Comparison of ENCODE assay signal across 8 cellular contexts in genomic region chr2:72745679-72746368, GRCh38.
A peak's percentile ranks its signal among the peaks of the same experiment; 100 is the strongest.
DNase-seq lines count a peak whose midpoint lies in the region; ATAC-seq, FAIRE-seq and TF ChIP-seq lines count a peak whose summit lies in the region.

No MANE protein-coding gene starts in this region.

- peak; percentile 45 for DNase-seq in DMS114 treated with DMSO at 0.1 percent for 48 hours (lab: John Stamatoyannopoulos, UW; ENCODE audit: unreplicated experiment)
- peak; percentile 77 for DNase-seq in KBM-7
- DNase-seq in OCI-M1 (lab: John Stamatoyannopoulos, UW): peak; percentile 69
- DNase-seq in endodermal cell: no peak
- peak; percentile 37 for DNase-seq in middle frontal gyrus (ENCODE audit: extremely low spot score, low spot score)
- DNase-seq in stimulated activated naive CD4-positive, alpha-beta T cell treated with Interleukin-2 at 50 U/mL for 16 hours (lab: John Stamatoyannopoulos, UW): no peak
- no peak for DNase-seq in stimulated activated effector memory CD8-positive, alpha-beta T cell treated with anti-CD3 and anti-CD28 coated beads, Interleukin-12 subunit alpha, Interleukin-12 subunit beta, amount 100 ng/mL, for 72 hours (ENCODE audit: low spot score in 2 of 2)
- DNase-seq in GM12891 (ENCODE audit: insufficient read length, low spot score): no peak

- in situ Hi-C loops in KBM-7 (cut with MboI; ENCODE audit: low pct_unique_long_range_greater_than_20kb, low sequenced_read_pairs): no loop called here

- H3K4me3 Mint-ChIP-seq in endodermal cell: no peak overlapping the region
- H3K4me3 Mint-ChIP-seq in stimulated activated effector memory CD8-positive, alpha-beta T cell treated with anti-CD3 and anti-CD28 coated beads, Interleukin-12 subunit alpha, Interleukin-12 subunit beta, amount 100 ng/mL, for 72 hours: no peak overlapping the region

- peaks cover 5% of the 10 kb centered on the region for H3K36me3 Mint-ChIP-seq in endodermal cell (ENCODE audit: low read depth)
- no peaks in the 10 kb centered on the region for H3K36me3 Mint-ChIP-seq in stimulated activated effector memory CD8-positive, alpha-beta T cell treated with anti-CD3 and anti-CD28 coated beads, Interleukin-12 subunit alpha, Interleukin-12 subunit beta, amount 100 ng/mL, for 72 hours

- H3K4me1 Mint-ChIP-seq in endodermal cell: peaks cover 13% of the 10 kb centered on the region
- H3K4me1 Mint-ChIP-seq in stimulated activated effector memory CD8-positive, alpha-beta T cell treated with anti-CD3 and anti-CD28 coated beads, Interleukin-12 subunit alpha, Interleukin-12 subunit beta, amount 100 ng/mL, for 72 hours: no peaks in the 10 kb centered on the region

- no peak for ATAC-seq in stimulated activated effector memory CD8-positive, alpha-beta T cell treated with anti-CD3 and anti-CD28 coated beads, Interleukin-12 subunit alpha, Interleukin-12 subunit beta, amount 100 ng/mL, for 72 hours

- peaks cover 15% of the 10 kb centered on the region for H3K4me1 ChIP-seq in endodermal cell (ENCODE audit: control insufficient read depth, insufficient read depth, low read length)

- peaks cover 8% of the 10 kb centered on the region for H3K36me3 ChIP-seq in endodermal cell (ENCODE audit: control insufficient read depth, insufficient read depth, low read length)

- TF ChIP-seq CTCF in endodermal cell (conservative IDR thresholded peaks at IDR 0.05): peak; percentile 91

- 30 to 35% methylated on average over 1 to 2 of the region's 2 CpGs for WGBS in endodermal cell (ENCODE audit: insufficient coverage in 1 of 2, insufficient read length in 1 of 2), 2 experiments

- H3K9ac ChIP-seq in endodermal cell (ENCODE audit: extremely low read depth, low read length, poor library complexity, severe bottlenecking): no peak overlapping the region

- peaks cover 4% of the 10 kb centered on the region for H3K9me3 ChIP-seq in endodermal cell (ENCODE audit: control insufficient read depth, low read length)

- no peak overlapping the region for H3K27ac Mint-ChIP-seq in endodermal cell
- no peak overlapping the region for H3K27ac Mint-ChIP-seq in stimulated activated effector memory CD8-positive, alpha-beta T cell treated with anti-CD3 and anti-CD28 coated beads, Interleukin-12 subunit alpha, Interleukin-12 subunit beta, amount 100 ng/mL, for 72 hours

- no peaks in the 10 kb centered on the region for H3K27me3 ChIP-seq in endodermal cell (ENCODE audit: control insufficient read depth, insufficient read depth, low read length, poor library complexity, severe bottlenecking)

- no peaks in the 10 kb centered on the region for H3K9me3 Mint-ChIP-seq in endodermal cell
- no peaks in the 10 kb centered on the region for H3K9me3 Mint-ChIP-seq in stimulated activated effector memory CD8-positive, alpha-beta T cell treated with anti-CD3 and anti-CD28 coated beads, Interleukin-12 subunit alpha, Interleukin-12 subunit beta, amount 100 ng/mL, for 72 hours

- TF ChIP-seq POLR2A in GM12891 (IDR thresholded peaks at IDR 0.05; ENCODE audit: low read depth, low read length): no peak

- no peak overlapping the region for H3K27ac ChIP-seq in endodermal cell (ENCODE audit: low read depth, low read length)

- H3K27me3 Mint-ChIP-seq in endodermal cell (ENCODE audit: insufficient read depth): no peaks in the 10 kb centered on the region

- FAIRE-seq in GM12891 (lab: Jason Lieb, UNC): no peak

- no peak overlapping the region for H3K4me3 ChIP-seq in endodermal cell (ENCODE audit: low read length)

TF ChIP-seq in GM12891, 5 proteins besides CTCF, POLR2A, EP300 and RAD21:
- no peak for TF ChIP-seq TAF1 (IDR thresholded peaks at IDR 0.05; ENCODE audit: low read depth, low read length)
- no peak for TF ChIP-seq POLR2AphosphoS5 (IDR thresholded peaks at IDR 0.05; ENCODE audit: low read depth, low read length)
- no peak for TF ChIP-seq PAX5 (IDR thresholded peaks at IDR 0.05; ENCODE audit: insufficient read depth, low read length, severe bottlenecking)
- TF ChIP-seq POU2F2 (IDR thresholded peaks at IDR 0.05; ENCODE audit: low read depth, low read length): no peak
- TF ChIP-seq SPI1 (IDR thresholded peaks at IDR 0.05; ENCODE audit: low read depth, low read length): no peak
TF ChIP-seq in GM12891: peak in this region for 0.

Comparison
In these comparisons a context has a peak if more than half of its experiments do, and no peak if none do; other contexts are left out.
1. DNase-seq: peak in DMS114 treated with DMSO at 0.1 percent for 48 hours (single experiment), KBM-7 (single experiment), OCI-M1 (single experiment) and middle frontal gyrus (single experiment); none in endodermal cell (single experiment), stimulated activated naive CD4-positive, alpha-beta T cell treated with Interleukin-2 at 50 U/mL for 16 hours (single experiment), stimulated activated effector memory CD8-positive, alpha-beta T cell treated with anti-CD3 and anti-CD28 coated beads, Interleukin-12 subunit alpha, Interleukin-12 subunit beta, amount 100 ng/mL, for 72 hours (0 of 2) and GM12891 (single experiment).